In the genomic region with DNA sequence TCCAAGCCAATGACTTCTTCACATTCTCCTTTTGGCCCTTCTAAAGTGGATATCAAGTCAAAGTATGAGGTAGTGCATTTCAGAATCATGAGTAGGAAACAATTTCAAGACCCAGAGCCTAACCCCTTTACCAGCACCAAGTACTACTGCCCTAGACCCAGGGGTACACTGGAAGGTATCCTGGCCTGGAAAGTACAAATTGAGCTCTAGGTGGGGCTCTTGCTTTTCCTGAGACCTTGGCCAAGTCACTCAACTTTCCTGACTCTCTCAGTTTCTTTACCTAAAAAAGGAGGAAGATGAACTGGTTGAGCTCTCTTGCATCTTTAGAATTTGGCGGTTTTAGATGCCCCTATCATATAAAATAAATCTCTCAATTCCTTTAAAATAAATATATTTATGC, we compare ENCODE assay signal across 12 cellular contexts.
DNase-seq lines count a peak whose midpoint lies in the region; ATAC-seq and TF ChIP-seq lines count a peak whose summit lies in the region.
"Had no signal": no experiment of that assay in that cellular context is flagged by ENCODE, and none has a peak within 500 bp of the region (broad histone marks: within the 10 kb centered on the region; RNA-seq: fewer than 3 reads in every experiment).

No MANE protein-coding gene starts in this region.

- peak; percentile 16; the same call in 1 of the 2 replicates for TF ChIP-seq RAD21 in Ishikawa (IDR thresholded peaks at IDR 0.05; ENCODE audit: low read depth)

- no peak for ATAC-seq in GM21515 (IDR thresholded peaks at IDR 0.05; ENCODE audit: unreplicated experiment)
- no peak for ATAC-seq in GM21723 (IDR thresholded peaks at IDR 0.05; ENCODE audit: unreplicated experiment)
- no peak for ATAC-seq in GM21447 (IDR thresholded peaks at IDR 0.05; ENCODE audit: unreplicated experiment)

- DNase-seq in DMS53 treated with DMSO at 0.1 percent for 48 hours (lab: John Stamatoyannopoulos, UW; ENCODE audit: unreplicated experiment) (peak; percentile 18), SK-N-DZ (ENCODE audit: low spot score) (peak; percentile 72), islet precursor cell (peak; percentile 63)
- no peak for DNase-seq in activated CD4-positive, alpha-beta T cell treated with anti-CD3 and anti-CD28 coated beads for 4 hours
- DNase-seq: activated effector memory CD4-positive, alpha-beta T cell treated with anti-CD3 and anti-CD28 coated beads, Interleukin-2, amount 50 U/mL, for 16 hours; effector CD4-positive, alpha-beta T cell; NCI-H2227 treated with DMSO at 0.1 percent for 48 hours; T-helper 9 cell had no signal

- TF ChIP-seq EP300 in Ishikawa (IDR thresholded peaks at IDR 0.05; ENCODE audit: borderline replicate concordance) = no peak

TF ChIP-seq in Ishikawa, 13 proteins besides CTCF, POLR2A, EP300 and RAD21:
- TF ChIP-seq FOXM1 (IDR thresholded peaks at IDR 0.05; ENCODE audit: borderline replicate concordance, low read depth) = no peak
- no peak for TF ChIP-seq EGR1 (IDR thresholded peaks at IDR 0.05)
- TF ChIP-seq ZBTB7A (IDR thresholded peaks at IDR 0.05; ENCODE audit: low read depth) = no peak
- no peak for TF ChIP-seq CEBPB (IDR thresholded peaks at IDR 0.05)

Comparison
In these comparisons a context has a peak if more than half of its experiments do, and no peak if none do; other contexts are left out.
1. DNase-seq: peak in DMS53 treated with DMSO at 0.1 percent for 48 hours (single experiment), SK-N-DZ (single experiment) and islet precursor cell (single experiment); none in activated CD4-positive, alpha-beta T cell treated with anti-CD3 and anti-CD28 coated beads for 4 hours (0 of 2).